25 cellular contexts compared by ENCODE assay signal in genomic region chr2:211359353-211359752, GRCh38.
DNase-seq lines count a peak whose midpoint lies in the region; ATAC-seq and TF ChIP-seq lines count a peak whose summit lies in the region.
"Had no signal": no experiment of that assay in that cellular context is flagged by ENCODE, and none has a peak within 500 bp of the region (broad histone marks: within the 10 kb centered on the region; RNA-seq: fewer than 3 reads in every experiment).

No MANE protein-coding gene starts in this region.

- no peaks in the 10 kb centered on the region for H4K20me1 ChIP-seq in GM23338 (replicated peaks; ENCODE audit: insufficient read depth)
- no peaks in the 10 kb centered on the region for H4K20me1 ChIP-seq in neural progenitor cell (ENCODE audit: low read depth)
- H4K20me1 ChIP-seq in smooth muscle cell (ENCODE audit: low read depth), result no peaks in the 10 kb centered on the region
- H4K20me1 ChIP-seq: BLaER1 had no signal

- H2AFZ ChIP-seq in GM23338 (no peak overlapping the region), neural progenitor cell (replicated peaks) (peak overlapping the region; percentile 53), smooth muscle cell (ENCODE audit: low read depth) (no peak overlapping the region)

- H3K36me3 Mint-ChIP-seq in GM23338 (ENCODE audit: low read depth) (peaks cover 19% of the 10 kb centered on the region), WTC11 (peaks cover 13% of the 10 kb centered on the region), neural progenitor cell (peaks cover 3% of the 10 kb centered on the region)
- H3K36me3 Mint-ChIP-seq: CD14-positive monocyte; CD4-positive, alpha-beta memory T cell; CD4-positive, CD25-positive, alpha-beta regulatory T cell; CD8-positive, alpha-beta memory T cell had no signal

- WGBS in smooth muscle cell (ENCODE audit: low lambda C conversion rate), result 100% methylated on average over 1 of the region's 1 CpG

- peaks cover 35% of the 10 kb centered on the region for H3K4me1 ChIP-seq in GM23338 (ENCODE audit: insufficient read depth)
- no peaks in the 10 kb centered on the region for H3K4me1 ChIP-seq in HEK293 (ENCODE audit: control insufficient read depth, insufficient read depth, low read length)
- H3K4me1 ChIP-seq in neural progenitor cell, result peaks cover 15% of the 10 kb centered on the region
- H3K4me1 ChIP-seq in smooth muscle cell (ENCODE audit: low read depth), result no peaks in the 10 kb centered on the region
- H3K4me1 ChIP-seq: BE2C had no signal

- H3K4me3 Mint-ChIP-seq in GM23338, result no peak overlapping the region
- H3K4me3 Mint-ChIP-seq in WTC11, result no peak overlapping the region
- no peak overlapping the region for H3K4me3 Mint-ChIP-seq in neural progenitor cell
- H3K4me3 Mint-ChIP-seq: CD14-positive monocyte; CD4-positive, alpha-beta memory T cell; CD4-positive, CD25-positive, alpha-beta regulatory T cell; CD8-positive, alpha-beta memory T cell had no signal

- H3K27ac ChIP-seq in GM23338 (ENCODE audit: low read depth) (no peak overlapping the region), HEK293 (ENCODE audit: extremely low read depth, low read depth, low read length) (no peak overlapping the region), neural progenitor cell (no peak overlapping the region), smooth muscle cell (ENCODE audit: low read depth) (no peak overlapping the region)
- H3K27ac ChIP-seq: BLaER1 had no signal

- H3F3A ChIP-seq in GM23338 (replicated peaks; ENCODE audit: low read depth) (no peaks in the 10 kb centered on the region), neural progenitor cell (ENCODE audit: low read depth) (peaks cover 4% of the 10 kb centered on the region), smooth muscle cell (ENCODE audit: low read depth) (no peaks in the 10 kb centered on the region)

- CTCF ChIA-PET in HEK293 (lab: Yijun Ruan, JAX) (no interaction called here), WTC11 (lab: Charles Lee) (interaction anchor here (0.9 kb wide), 1 partner anchor 12 kb away, joined by 3 read pairs; no protein-coding TSS in a partner anchor)

- peak overlapping the region; percentile 23; the same call in 1 of the 2 replicates for H3K4me2 ChIP-seq in GM23338
- no peak overlapping the region for H3K4me2 ChIP-seq in neural progenitor cell
- no peak overlapping the region for H3K4me2 ChIP-seq in smooth muscle cell
- H3K4me2 ChIP-seq: BLaER1 had no signal

- H3K9ac ChIP-seq in neural progenitor cell (no peak overlapping the region), smooth muscle cell (ENCODE audit: low read depth) (no peak overlapping the region)
- H3K9ac ChIP-seq: BLaER1 had no signal

- H3K9me3 Mint-ChIP-seq in GM23338 (peaks cover 16% of the 10 kb centered on the region), WTC11 (peaks cover 15% of the 10 kb centered on the region), neural progenitor cell (peaks cover 15% of the 10 kb centered on the region)

- no peak overlapping the region for H3K4me3 ChIP-seq in GM23338
- no peak overlapping the region for H3K4me3 ChIP-seq in HEK293 (ENCODE audit: low read depth, low read length)
- no peak overlapping the region for H3K4me3 ChIP-seq in neural progenitor cell
- no peak overlapping the region for H3K4me3 ChIP-seq in smooth muscle cell
- H3K4me3 ChIP-seq: BLaER1 had no signal

- H3K27ac Mint-ChIP-seq in GM23338 (no peak overlapping the region), WTC11 (no peak overlapping the region), neural progenitor cell (no peak overlapping the region)
- H3K27ac Mint-ChIP-seq: CD14-positive monocyte; CD4-positive, alpha-beta memory T cell; CD4-positive, CD25-positive, alpha-beta regulatory T cell; CD8-positive, alpha-beta memory T cell had no signal

- H3K4me1 Mint-ChIP-seq in GM23338 (peaks cover 47% of the 10 kb centered on the region), WTC11 (peaks cover 54% of the 10 kb centered on the region), neural progenitor cell (peaks cover 16% of the 10 kb centered on the region)
- H3K4me1 Mint-ChIP-seq: CD14-positive monocyte; CD4-positive, alpha-beta memory T cell; CD4-positive, CD25-positive, alpha-beta regulatory T cell; CD8-positive, alpha-beta memory T cell had no signal

- no peaks in the 10 kb centered on the region for H3K9me2 ChIP-seq in GM23338 (ENCODE audit: insufficient read depth)

- DNase-seq in GM23338 (ENCODE audit: low spot score) (peak; percentile 14), WTC11 (ENCODE audit: low spot score) (no peak), neural progenitor cell (ENCODE audit: low spot score) (no peak), left lobe of liver (ENCODE audit: low spot score) (no peak), smooth muscle cell (lab: John Stamatoyannopoulos, UW; ENCODE audit: unreplicated experiment) (no peak), amygdala (lab: John Stamatoyannopoulos, UW) (no peak), NCI-H1694 treated with DMSO at 0.1 percent for 48 hours (lab: John Stamatoyannopoulos, UW) (no peak)
- DNase-seq: 8988T; ACHN; BE2C; C1 segment of cervical spinal cord; CD4-positive, alpha-beta memory T cell; CD4-positive, CD25-positive, alpha-beta regulatory T cell; CD8-positive, alpha-beta memory T cell; COR-L47; DMS 273 treated with DMSO at 0.1 percent for 48 hours; DMS153; DMS53; DMS79; DND-41; EL; GF-D8 had no signal

- H3K9me3 ChIP-seq in HEK293 (ENCODE audit: control insufficient read depth, insufficient read depth, low read depth, low read length), result no peaks in the 10 kb centered on the region
- H3K9me3 ChIP-seq in neural progenitor cell (ENCODE audit: low read depth), result no peaks in the 10 kb centered on the region
- H3K9me3 ChIP-seq in smooth muscle cell (replicated peaks; ENCODE audit: low read depth), result no peaks in the 10 kb centered on the region
- H3K9me3 ChIP-seq: BE2C, BLaER1 had no signal

- H3K27me3 Mint-ChIP-seq in GM23338 (ENCODE audit: insufficient read depth, low read depth, poor library complexity) (peaks cover 6% of the 10 kb centered on the region), WTC11 (ENCODE audit: low read depth) (peaks cover 26% of the 10 kb centered on the region), neural progenitor cell (ENCODE audit: insufficient read depth, low read depth) (peaks cover 7% of the 10 kb centered on the region)
- H3K27me3 Mint-ChIP-seq: CD4-positive, alpha-beta memory T cell; CD4-positive, CD25-positive, alpha-beta regulatory T cell; CD8-positive, alpha-beta memory T cell had no signal

- no peaks in the 10 kb centered on the region for H3K36me3 ChIP-seq in GM23338 (ENCODE audit: insufficient read depth)
- no peaks in the 10 kb centered on the region for H3K36me3 ChIP-seq in HEK293 (ENCODE audit: control insufficient read depth in 2 of 2, insufficient read depth in 1 of 2, low read length in 2 of 2)
- no peaks in the 10 kb centered on the region for H3K36me3 ChIP-seq in neural progenitor cell
- H3K36me3 ChIP-seq in smooth muscle cell (ENCODE audit: low read depth), result no peaks in the 10 kb centered on the region
- H3K36me3 ChIP-seq: BE2C, BLaER1 had no signal

- H3K79me2 ChIP-seq in GM23338 (replicated peaks; ENCODE audit: insufficient read depth) (no peaks in the 10 kb centered on the region), neural progenitor cell (ENCODE audit: low read depth) (no peaks in the 10 kb centered on the region), smooth muscle cell (ENCODE audit: low read depth) (no peaks in the 10 kb centered on the region)

- H3K27me3 ChIP-seq in GM23338 (ENCODE audit: insufficient read depth) (no peaks in the 10 kb centered on the region), neural progenitor cell (no peaks in the 10 kb centered on the region), smooth muscle cell (ENCODE audit: low read depth) (no peaks in the 10 kb centered on the region)
- H3K27me3 ChIP-seq: BE2C, BLaER1 had no signal

- POLR2A ChIA-PET in HEK293 (lab: Yijun Ruan, JAX), result no interaction called here
- POLR2A ChIA-PET in WTC11 (lab: Charles Lee), result interaction anchor here (1.2 kb wide), 1 partner anchor 29 kb away, joined by 3 read pairs; no protein-coding TSS in a partner anchor

- no peak for TF ChIP-seq CTCF in GM23338 (conservative IDR thresholded peaks at IDR 0.05; ENCODE audit: low read depth in 2 of 2)
- no peak for TF ChIP-seq CTCF in HEK293 (tag by site-specific recombination; IDR thresholded peaks at IDR 0.05)
- no peak for TF ChIP-seq CTCF in WTC11 (IDR thresholded peaks at IDR 0.05)
- no peak for TF ChIP-seq CTCF in neural progenitor cell (IDR thresholded peaks at IDR 0.05)
- no peak for TF ChIP-seq CTCF in smooth muscle cell (IDR thresholded peaks at IDR 0.05; ENCODE audit: borderline replicate concordance, insufficient read depth, poor library complexity, severe bottlenecking)

- peak; percentile 76 for ATAC-seq in GM23338
- ATAC-seq in WTC11, result peak; percentile 61
- no peak for ATAC-seq in left lobe of liver

TF ChIP-seq in GM23338, 12 proteins besides CTCF, POLR2A, EP300 and RAD21 (continues in another document):
- no peak for TF ChIP-seq POLR2AphosphoS5 (IDR thresholded peaks at IDR 0.05; ENCODE audit: low read depth)
- TF ChIP-seq ZNF331 (CRISPR knock-in tag; IDR thresholded peaks at IDR 0.05; ENCODE audit: low read depth), result no peak

TF ChIP-seq in HEK293, 187 proteins besides CTCF, POLR2A, EP300 and RAD21:
- TF ChIP-seq PRDM1 (tag by site-specific recombination; IDR thresholded peaks at IDR 0.05) (0 out of 2 replicates have a peak, but pooled peaks have one; percentile 40), ZNF174 (tag by site-specific recombination; IDR thresholded peaks at IDR 0.05) (no peak)

TF ChIP-seq in WTC11, 78 proteins besides CTCF, POLR2A, EP300 and RAD21 (continues in another document):
- TF ChIP-seq MXD4 (CRISPR knock-in tag; IDR thresholded peaks at IDR 0.05; ENCODE audit: borderline replicate concordance) (no peak), EMX1 (CRISPR knock-in tag; IDR thresholded peaks at IDR 0.05) (no peak)
- TF ChIP-seq, protein P1, sequence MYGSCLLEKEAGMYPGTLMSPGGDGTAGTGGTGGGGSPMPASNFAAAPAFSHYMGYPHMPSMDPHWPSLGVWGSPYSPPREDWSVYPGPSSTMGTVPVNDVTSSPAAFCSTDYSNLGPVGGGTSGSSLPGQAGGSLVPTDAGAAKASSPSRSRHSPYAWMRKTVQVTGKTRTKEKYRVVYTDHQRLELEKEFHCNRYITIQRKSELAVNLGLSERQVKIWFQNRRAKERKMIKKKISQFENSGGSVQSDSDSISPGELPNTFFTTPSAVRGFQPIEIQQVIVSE (CRISPR knock-in tag; IDR thresholded peaks at IDR 0.05; ENCODE audit: borderline replicate concordance), result no peak
- TF ChIP-seq, protein P2, sequence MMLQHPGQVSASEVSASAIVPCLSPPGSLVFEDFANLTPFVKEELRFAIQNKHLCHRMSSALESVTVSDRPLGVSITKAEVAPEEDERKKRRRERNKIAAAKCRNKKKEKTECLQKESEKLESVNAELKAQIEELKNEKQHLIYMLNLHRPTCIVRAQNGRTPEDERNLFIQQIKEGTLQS (CRISPR knock-in tag; conservative IDR thresholded peaks at IDR 0.05), result no peak
